23 cellular contexts compared by ENCODE assay signal in the genomic region with DNA sequence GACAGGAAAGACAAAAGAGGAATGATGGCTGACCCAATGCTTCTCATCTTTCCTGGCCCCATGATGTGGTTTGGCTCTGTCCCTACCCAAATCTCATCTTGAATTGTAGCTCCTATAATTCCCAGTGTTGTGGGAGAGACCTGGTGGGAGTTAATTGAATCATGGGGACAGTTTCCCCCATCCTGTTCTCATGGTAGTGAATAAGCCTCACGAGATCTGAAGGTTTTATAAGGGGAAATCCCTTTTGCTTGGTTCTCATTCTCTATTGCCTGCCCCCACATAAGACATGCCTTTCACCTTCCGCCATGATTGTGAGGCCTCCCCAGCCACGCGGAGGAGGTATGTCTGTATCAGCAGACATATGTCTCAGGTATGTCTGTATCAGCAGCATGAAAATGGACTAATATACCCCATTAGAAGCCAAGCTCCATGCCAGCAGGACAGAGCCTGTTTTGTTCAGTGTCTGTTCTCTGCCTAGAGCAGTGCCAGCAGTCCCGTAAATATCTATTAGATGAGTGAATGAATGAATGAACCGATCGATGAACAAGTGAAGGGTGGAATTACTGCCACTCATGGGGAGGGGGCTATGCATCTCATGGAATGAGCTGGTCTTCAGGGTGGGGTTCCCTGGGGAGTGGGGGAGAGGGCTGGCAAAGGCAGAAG.
DNase-seq lines count a peak whose midpoint lies in the region; ATAC-seq and TF ChIP-seq lines count a peak whose summit lies in the region.
"Had no signal": no experiment of that assay in that cellular context is flagged by ENCODE, and none has a peak within 500 bp of the region (broad histone marks: within the 10 kb centered on the region; RNA-seq: fewer than 3 reads in every experiment).

No MANE protein-coding gene starts in this region.

- H3K4me3 Mint-ChIP-seq in activated CD4-positive, alpha-beta T cell treated with anti-CD3 and anti-CD28 coated beads for 36 hours = no peak overlapping the region
- no peak overlapping the region for H3K4me3 Mint-ChIP-seq in nephron progenitor cell
- H3K4me3 Mint-ChIP-seq: B cell, HFFc6 had no signal

- peaks cover 7% of the 10 kb centered on the region for H3K27me3 Mint-ChIP-seq in activated CD4-positive, alpha-beta T cell treated with anti-CD3 and anti-CD28 coated beads for 36 hours
- H3K27me3 Mint-ChIP-seq in nephron progenitor cell (ENCODE audit: low read depth, poor library complexity) = peaks cover 13% of the 10 kb centered on the region
- H3K27me3 Mint-ChIP-seq: B cell had no signal

- no peaks in the 10 kb centered on the region for H3K9me3 Mint-ChIP-seq in activated CD4-positive, alpha-beta T cell treated with anti-CD3 and anti-CD28 coated beads for 36 hours (ENCODE audit: low read depth)
- H3K9me3 Mint-ChIP-seq in nephron progenitor cell = no peaks in the 10 kb centered on the region
- H3K9me3 Mint-ChIP-seq: HFFc6 had no signal

- peak overlapping the region; percentile 92 for H3K27ac ChIP-seq in Panc1 (ENCODE audit: low read length)
- H3K27ac ChIP-seq: 22Rv1 had no signal

- in situ Hi-C loops in GM13976 (cut with MboI; ENCODE audit: low sequenced_read_pairs, unreplicated experiment) (loop anchor here (10.0 kb wide), 1 partner anchor 400 kb away; no protein-coding TSS in a partner anchor), Panc1 (cut with HindIII; ENCODE audit: low pct_unique_long_range_greater_than_20kb, low sequenced_read_pairs) (no loop called here)

- DNase-seq in activated CD4-positive, alpha-beta T cell treated with anti-CD3 and anti-CD28 coated beads for 36 hours = peak; percentile 16
- DNase-seq in activated CD4-positive, alpha-beta T cell treated with anti-CD3 and anti-CD28 coated beads, Interleukin-2, amount 50 U/mL, for 1 hour = no peak
- DNase-seq in GM13976 (ENCODE audit: low spot score) (peak; percentile 15), Panc1 (ENCODE audit: low read depth, low spot score) (no peak), nephron progenitor cell (no peak), DMS79 treated with DMSO at 0.1 percent for 48 hours (lab: John Stamatoyannopoulos, UW) (no peak), mucosa of gallbladder (ENCODE audit: low spot score) (no peak)
- no peak for DNase-seq in activated CD8-positive, alpha-beta memory T cell treated with anti-CD3 and anti-CD28 coated beads, Interleukin-2, amount 50 U/mL, for 4 hours
- DNase-seq: COR-L47, DMS153, GF-D8, H7, HFFc6, KBM-7, NCI-H1694 treated with DMSO at 0.1 percent for 48 hours, NCI-H2107, NCI-H510A treated with DMSO at 0.1 percent for 48 hours, NCI-H774, OCI-M1, RPMI8226, SIG-M5 had no signal

- no peak overlapping the region for H3K27ac Mint-ChIP-seq in activated CD4-positive, alpha-beta T cell treated with anti-CD3 and anti-CD28 coated beads for 36 hours
- peak overlapping the region; percentile 20 for H3K27ac Mint-ChIP-seq in nephron progenitor cell
- H3K27ac Mint-ChIP-seq: B cell had no signal

- no peaks in the 10 kb centered on the region for H3K9me3 ChIP-seq in Panc1 (ENCODE audit: control insufficient read depth, insufficient read depth, low read depth, low read length)

- no peak for ATAC-seq in activated CD4-positive, alpha-beta T cell treated with anti-CD3 and anti-CD28 coated beads for 36 hours
- ATAC-seq in Panc1 = no peak

- H3K36me3 Mint-ChIP-seq in activated CD4-positive, alpha-beta T cell treated with anti-CD3 and anti-CD28 coated beads for 36 hours (ENCODE audit: low read depth) = no peaks in the 10 kb centered on the region
- no peaks in the 10 kb centered on the region for H3K36me3 Mint-ChIP-seq in nephron progenitor cell (ENCODE audit: low read depth)

- no peaks in the 10 kb centered on the region for H3K27me3 ChIP-seq in Panc1 (ENCODE audit: control insufficient read depth, insufficient read depth, low read length)

- intact Hi-C loops in activated CD4-positive, alpha-beta T cell treated with anti-CD3 and anti-CD28 coated beads for 36 hours (cut with DNase I, micrococcal nuclease) = no loop called here
- intact Hi-C loops in Panc1 (cut with micrococcal nuclease; ENCODE audit: unreplicated experiment) = no loop called here

- CTCF ChIA-PET in activated CD4-positive, alpha-beta T cell treated with anti-CD3 and anti-CD28 coated beads for 36 hours (lab: Charles Lee) = interaction anchor here (1.0 kb wide), 1 partner anchor 19 kb away, joined by 4 read pairs; no protein-coding TSS in a partner anchor
- CTCF ChIA-PET in Panc1 (lab: Charles Lee) = interaction anchor here (0.5 kb wide), 1 partner anchor 1658 kb away, joined by 5 read pairs; no protein-coding TSS in a partner anchor

- H3K36me3 ChIP-seq in Panc1 (ENCODE audit: control insufficient read depth, insufficient read depth, low read length) = peaks cover 4% of the 10 kb centered on the region; the same call in 1 of the 2 replicates

- POLR2A ChIA-PET in activated CD4-positive, alpha-beta T cell treated with anti-CD3 and anti-CD28 coated beads for 36 hours (lab: Charles Lee) = no interaction called here
- POLR2A ChIA-PET in Panc1 (lab: Charles Lee) = interaction anchor here (0.6 to 0.8 kb wide), 2 partner anchors 91 to 303 kb away, joined by 3 to 4 read pairs; no protein-coding TSS in a partner anchor

- H3K4me1 ChIP-seq in Panc1 (ENCODE audit: control insufficient read depth, insufficient read depth, low read length) = peaks cover 95% of the 10 kb centered on the region

- peaks cover 14% of the 10 kb centered on the region for H3K4me1 Mint-ChIP-seq in activated CD4-positive, alpha-beta T cell treated with anti-CD3 and anti-CD28 coated beads for 36 hours
- peaks cover 43% of the 10 kb centered on the region for H3K4me1 Mint-ChIP-seq in nephron progenitor cell

- no peak for TF ChIP-seq CTCF in GM13976 (IDR thresholded peaks at IDR 0.05; ENCODE audit: borderline replicate concordance, control extremely low read depth, extremely low read depth, insufficient read depth, missing control alignments)
- no peak for TF ChIP-seq CTCF in Panc1 (IDR thresholded peaks at IDR 0.05)
- TF ChIP-seq CTCF in nephron progenitor cell (IDR thresholded peaks at IDR 0.05) = no peak

- no TSS peak for BruUV-seq in Panc1 (replicated peaks; lab: Mats Ljungman, UMichigan)

- no peak overlapping the region for H3K4me3 ChIP-seq in Panc1 (ENCODE audit: low read depth in 2 of 2, low read length in 2 of 2)

Comparison
In these comparisons a context has a peak if more than half of its experiments do, and no peak if none do; other contexts are left out.
1. DNase-seq: peak in activated CD4-positive, alpha-beta T cell treated with anti-CD3 and anti-CD28 coated beads for 36 hours (single experiment) and GM13976 (single experiment); none in activated CD4-positive, alpha-beta T cell treated with anti-CD3 and anti-CD28 coated beads, Interleukin-2, amount 50 U/mL, for 1 hour (single experiment), Panc1 (single experiment), nephron progenitor cell (single experiment), activated CD8-positive, alpha-beta memory T cell treated with anti-CD3 and anti-CD28 coated beads, Interleukin-2, amount 50 U/mL, for 4 hours (single experiment), DMS79 treated with DMSO at 0.1 percent for 48 hours (single experiment) and mucosa of gallbladder (single experiment).